In the genomic region with DNA sequence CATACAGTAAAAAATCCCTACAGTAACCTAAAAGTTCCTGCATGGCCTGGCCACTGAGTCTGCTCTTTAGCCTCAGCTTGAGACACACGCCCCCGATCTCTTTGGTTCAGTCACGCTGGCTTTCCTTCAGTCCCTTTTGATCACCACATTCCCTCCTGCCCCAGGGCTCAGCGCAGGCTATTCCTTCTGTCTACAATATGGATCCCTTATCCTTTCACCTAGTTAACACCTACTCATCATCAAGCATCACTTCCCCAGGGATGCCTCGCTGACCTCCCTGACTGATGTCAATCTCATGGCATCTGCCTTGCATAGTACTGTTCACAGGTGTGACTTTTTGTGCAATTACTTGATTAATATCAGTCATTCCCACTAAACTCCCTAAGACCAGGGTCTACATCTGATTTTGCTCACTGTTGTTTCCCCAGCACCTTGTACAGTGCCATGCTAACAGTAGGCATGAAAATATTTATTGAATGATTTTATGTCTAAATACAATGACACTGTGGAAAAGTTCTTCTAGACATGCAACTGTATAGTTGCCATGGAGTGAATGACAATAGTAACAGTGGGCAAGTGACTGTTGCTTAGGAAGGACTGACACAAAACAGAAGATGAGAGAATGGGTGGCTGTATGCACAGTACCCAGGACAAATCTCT, we compare ENCODE assay signal across 36 cellular contexts. TPM values are rescaled to one million over a fixed set of nuclear protein-coding genes. Genes with fewer than 3 reads are reported as not detected.
"Had no signal": no experiment of that assay in that cellular context is flagged by ENCODE, and none has a peak within 500 bp of the region (broad histone marks: within the 10 kb centered on the region; RNA-seq: fewer than 3 reads in every experiment).

A gene (plus strand): TSS at position 610 of the 660 bp plus-strand sequence. CDS start 13 bp downstream, at position 623.

- H3K4me3 Mint-ChIP-seq: activated CD4-positive, alpha-beta memory T cell treated with anti-CD3 and anti-CD28 coated beads, Interleukin-2, amount 10 ng/mL, durations not matched to agents 7 days and 5 days; activated CD8-positive, alpha-beta memory T cell treated with anti-CD3 and anti-CD28 coated beads, Interleukin-2, amount 10 ng/mL, durations not matched to agents 7 days and 5 days; activated naive CD4-positive, alpha-beta T cell treated with anti-CD3 and anti-CD28 coated beads, Interleukin-2, amount 10 ng/mL, durations not matched to agents 7 days and 5 days; activated naive CD8-positive, alpha-beta T cell; activated naive CD8-positive, alpha-beta T cell treated with anti-CD3 and anti-CD28 coated beads, Interleukin-2, amount 50 U/mL, for 24 hours; brain had no signal

- H3K27ac Mint-ChIP-seq: activated CD4-positive, alpha-beta memory T cell treated with anti-CD3 and anti-CD28 coated beads, Interleukin-2, amount 10 ng/mL, durations not matched to agents 7 days and 5 days; activated CD8-positive, alpha-beta memory T cell treated with anti-CD3 and anti-CD28 coated beads, Interleukin-2, amount 10 ng/mL, durations not matched to agents 7 days and 5 days; activated naive CD4-positive, alpha-beta T cell treated with anti-CD3 and anti-CD28 coated beads, Interleukin-2, amount 10 ng/mL, durations not matched to agents 7 days and 5 days; activated naive CD8-positive, alpha-beta T cell; activated naive CD8-positive, alpha-beta T cell treated with anti-CD3 and anti-CD28 coated beads, Interleukin-2, amount 50 U/mL, for 24 hours; brain had no signal

- H3K4me1 Mint-ChIP-seq: activated CD4-positive, alpha-beta memory T cell treated with anti-CD3 and anti-CD28 coated beads, Interleukin-2, amount 10 ng/mL, durations not matched to agents 7 days and 5 days; activated CD8-positive, alpha-beta memory T cell treated with anti-CD3 and anti-CD28 coated beads, Interleukin-2, amount 10 ng/mL, durations not matched to agents 7 days and 5 days; activated naive CD4-positive, alpha-beta T cell treated with anti-CD3 and anti-CD28 coated beads, Interleukin-2, amount 10 ng/mL, durations not matched to agents 7 days and 5 days; activated naive CD8-positive, alpha-beta T cell treated with anti-CD3 and anti-CD28 coated beads, Interleukin-2, amount 50 U/mL, for 24 hours had no signal

- H3K4me1 ChIP-seq: SJCRH30 had no signal

- H3K4me3 ChIP-seq: SJCRH30, SK-N-MC had no signal

- H3K9me3 Mint-ChIP-seq: activated CD4-positive, alpha-beta memory T cell treated with anti-CD3 and anti-CD28 coated beads, Interleukin-2, amount 10 ng/mL, durations not matched to agents 7 days and 5 days; activated naive CD4-positive, alpha-beta T cell treated with anti-CD3 and anti-CD28 coated beads, Interleukin-2, amount 10 ng/mL, durations not matched to agents 7 days and 5 days had no signal

- H3K27me3 Mint-ChIP-seq: activated CD4-positive, alpha-beta memory T cell treated with anti-CD3 and anti-CD28 coated beads, Interleukin-2, amount 10 ng/mL, durations not matched to agents 7 days and 5 days; activated CD8-positive, alpha-beta memory T cell treated with anti-CD3 and anti-CD28 coated beads, Interleukin-2, amount 10 ng/mL, durations not matched to agents 7 days and 5 days; activated naive CD4-positive, alpha-beta T cell treated with anti-CD3 and anti-CD28 coated beads, Interleukin-2, amount 10 ng/mL, durations not matched to agents 7 days and 5 days; activated naive CD8-positive, alpha-beta T cell; activated naive CD8-positive, alpha-beta T cell treated with anti-CD3 and anti-CD28 coated beads, Interleukin-2, amount 50 U/mL, for 24 hours; brain had no signal

- H3K27ac ChIP-seq: SJCRH30, SK-N-MC, WERI-Rb-1 had no signal

- DNase-seq: activated CD4-positive, alpha-beta memory T cell treated with anti-CD3 and anti-CD28 coated beads, Interleukin-2, amount 10 ng/mL, durations not matched to agents 7 days and 5 days; activated CD4-positive, alpha-beta T cell treated with anti-CD3 and anti-CD28 coated beads for 1 hour; activated CD4-positive, alpha-beta T cell treated with anti-CD3 and anti-CD28 coated beads for 48 hours; activated CD4-positive, CD25-positive, alpha-beta regulatory T cell; activated CD8-positive, alpha-beta memory T cell treated with anti-CD3 and anti-CD28 coated beads for 24 hours; activated CD8-positive, alpha-beta memory T cell treated with anti-CD3 and anti-CD28 coated beads, Interleukin-2, amount 10 ng/mL, durations not matched to agents 7 days and 5 days; activated CD8-positive, alpha-beta memory T cell treated with anti-CD3 and anti-CD28 coated beads, Interleukin-2, amount 50 U/mL, for 48 hours; activated effector memory CD4-positive, alpha-beta T cell treated with Interleukin-2 at 50 U/mL for 16 hours; activated naive CD4-positive, alpha-beta T cell treated with anti-CD3 and anti-CD28 coated beads, Interleukin-2, amount 10 ng/mL, durations not matched to agents 7 days and 5 days; activated naive CD8-positive, alpha-beta T cell treated with anti-CD3 and anti-CD28 coated beads, Interleukin-2, amount 50 U/mL, for 24 hours; activated T-cell treated with anti-CD3 and anti-CD28 coated beads, Interleukin-2, amount 50 U/mL, for 48 hours; anterior cingulate cortex; Karpas-422; KBM-7; NCI-H1105; NCI-H1417 treated with DMSO at 0.1 percent for 48 hours; NCI-H187 treated with DMSO at 0.1 percent for 48 hours; NCI-H2081; NCI-H2171 treated with DMSO at 0.1 percent for 48 hours; NCI-H2227 treated with DMSO at 0.1 percent for 48 hours; NCI-H446; NCI-H510A treated with DMSO at 0.1 percent for 48 hours; NCI-H526 treated with DMSO at 0.1 percent for 48 hours; SHP77; SJCRH30; T1000; WERI-Rb-1 had no signal

- H3K36me3 ChIP-seq: SJCRH30, WERI-Rb-1 had no signal

- H3K36me3 Mint-ChIP-seq: activated CD8-positive, alpha-beta memory T cell treated with anti-CD3 and anti-CD28 coated beads, Interleukin-2, amount 10 ng/mL, durations not matched to agents 7 days and 5 days; activated naive CD4-positive, alpha-beta T cell treated with anti-CD3 and anti-CD28 coated beads, Interleukin-2, amount 10 ng/mL, durations not matched to agents 7 days and 5 days; activated naive CD8-positive, alpha-beta T cell; brain had no signal

- H3K27me3 ChIP-seq: SJCRH30 had no signal

- H3K9me3 ChIP-seq: SJCRH30 had no signal

- ATAC-seq: activated CD8-positive, alpha-beta memory T cell treated with anti-CD3 and anti-CD28 coated beads, Interleukin-2, amount 10 ng/mL, durations not matched to agents 7 days and 5 days; activated naive CD8-positive, alpha-beta T cell treated with anti-CD3 and anti-CD28 coated beads, Interleukin-2, amount 50 U/mL, for 24 hours; Panc1 had no signal

RNA-seq across cellular contexts. Expression of the gene that starts here (rescaled TPM):
- total RNA-seq: activated CD4-positive, alpha-beta memory T cell treated with anti-CD3 and anti-CD28 coated beads, Interleukin-2, amount 10 ng/mL, durations not matched to agents 7 days and 5 days; activated CD8-positive, alpha-beta memory T cell treated with anti-CD3 and anti-CD28 coated beads, Interleukin-2, amount 10 ng/mL, durations not matched to agents 7 days and 5 days; bronchial epithelial cell; MCF 10A; RPMI7951; SJCRH30; T-helper 1 cell treated with Interleukin-12 subunit alpha and Interleukin-12 subunit beta and Interleukin-4 antibody, amounts not matched to agents 30 ng/mL and 1 ng/mL, for 36 hours; T-helper 2 cell treated with Interferon-gamma antibody and Interleukin-4, amounts not matched to agents 100 ng/mL and 5 ng/mL, for 36 hours had no signal
